Comparison of ENCODE assay signal across 1 cellular context in genomic region chr1:20785907-20786309, GRCh38.
TF ChIP-seq lines count a peak whose summit lies in the region.

No MANE protein-coding gene starts in this region.

TF ChIP-seq in SK-N-SH, 30 proteins besides CTCF, POLR2A, EP300 and RAD21 (continued from another document):
- TF ChIP-seq RCOR1 (IDR thresholded peaks at IDR 0.05; ENCODE audit: low read length) (no peak), CHD2 (IDR thresholded peaks at IDR 0.05; ENCODE audit: low read length, partially characterized antibody) (no peak), RXRA (IDR thresholded peaks at IDR 0.05; ENCODE audit: borderline replicate concordance, low read depth) (no peak), TCF12 (IDR thresholded peaks at IDR 0.05) (no peak), MEF2A (IDR thresholded peaks at IDR 0.05; ENCODE audit: borderline replicate concordance, low read depth) (no peak), POLR2AphosphoS5 (IDR thresholded peaks at IDR 0.05; ENCODE audit: low read depth, low read length) (no peak), FOXM1 (IDR thresholded peaks at IDR 0.05; ENCODE audit: low read depth) (no peak), FOSL2 (IDR thresholded peaks at IDR 0.05; ENCODE audit: borderline replicate concordance, low read depth) (no peak), TAF1 (IDR thresholded peaks at IDR 0.05; ENCODE audit: borderline replicate concordance, low read depth, low read length) (no peak)
- TF ChIP-seq, protein P1, sequence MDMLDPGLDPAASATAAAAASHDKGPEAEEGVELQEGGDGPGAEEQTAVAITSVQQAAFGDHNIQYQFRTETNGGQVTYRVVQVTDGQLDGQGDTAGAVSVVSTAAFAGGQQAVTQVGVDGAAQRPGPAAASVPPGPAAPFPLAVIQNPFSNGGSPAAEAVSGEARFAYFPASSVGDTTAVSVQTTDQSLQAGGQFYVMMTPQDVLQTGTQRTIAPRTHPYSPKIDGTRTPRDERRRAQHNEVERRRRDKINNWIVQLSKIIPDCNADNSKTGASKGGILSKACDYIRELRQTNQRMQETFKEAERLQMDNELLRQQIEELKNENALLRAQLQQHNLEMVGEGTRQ (IDR thresholded peaks at IDR 0.05; ENCODE audit: borderline replicate concordance, low read depth, low read length) = no peak
- TF ChIP-seq, protein P2, sequence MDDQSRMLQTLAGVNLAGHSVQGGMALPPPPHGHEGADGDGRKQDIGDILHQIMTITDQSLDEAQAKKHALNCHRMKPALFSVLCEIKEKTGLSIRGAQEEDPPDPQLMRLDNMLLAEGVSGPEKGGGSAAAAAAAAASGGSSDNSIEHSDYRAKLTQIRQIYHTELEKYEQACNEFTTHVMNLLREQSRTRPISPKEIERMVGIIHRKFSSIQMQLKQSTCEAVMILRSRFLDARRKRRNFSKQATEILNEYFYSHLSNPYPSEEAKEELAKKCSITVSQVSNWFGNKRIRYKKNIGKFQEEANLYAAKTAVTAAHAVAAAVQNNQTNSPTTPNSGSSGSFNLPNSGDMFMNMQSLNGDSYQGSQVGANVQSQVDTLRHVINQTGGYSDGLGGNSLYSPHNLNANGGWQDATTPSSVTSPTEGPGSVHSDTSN (IDR thresholded peaks at IDR 0.05) = no peak
- TF ChIP-seq, protein P3, sequence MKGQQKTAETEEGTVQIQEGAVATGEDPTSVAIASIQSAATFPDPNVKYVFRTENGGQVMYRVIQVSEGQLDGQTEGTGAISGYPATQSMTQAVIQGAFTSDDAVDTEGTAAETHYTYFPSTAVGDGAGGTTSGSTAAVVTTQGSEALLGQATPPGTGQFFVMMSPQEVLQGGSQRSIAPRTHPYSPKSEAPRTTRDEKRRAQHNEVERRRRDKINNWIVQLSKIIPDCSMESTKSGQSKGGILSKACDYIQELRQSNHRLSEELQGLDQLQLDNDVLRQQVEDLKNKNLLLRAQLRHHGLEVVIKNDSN (IDR thresholded peaks at IDR 0.05; ENCODE audit: borderline replicate concordance, low read depth) = no peak
